ENCODE assay signal across 1 cellular context in genomic region chr12:123232807-123233504, GRCh38.
TF ChIP-seq lines count a peak whose summit lies in the region.

Gene MPHOSPH9 (minus strand): TSS chr12:123233141. CDS start chr12:123230364, 2,777 bp downstream.
Gene MTRFR (plus strand): TSS chr12:123233436. CDS start chr12:123253675, 20,239 bp downstream.

TF ChIP-seq in HepG2, 621 proteins besides CTCF, POLR2A, EP300 and RAD21 (continued from another document and continues in another):
- TF ChIP-seq SNAPC4 (CRISPR knock-in tag; IDR thresholded peaks at IDR 0.05) (no peak; the same call in 1 of the 2 replicates), HNRNPK (IDR thresholded peaks at IDR 0.05; ENCODE audit: low read depth, low read length, poor library complexity, severe bottlenecking) (peak; percentile 80), SP1 (IDR thresholded peaks at IDR 0.05) (no peak), SP1 (CRISPR knock-in tag; IDR thresholded peaks at IDR 0.05) (peak; percentile 72; the same call in 1 of the 2 replicates), ZNF18 (CRISPR knock-in tag; IDR thresholded peaks at IDR 0.05; ENCODE audit: insufficient replicate concordance) (peak; percentile 83), ZNF609 (CRISPR knock-in tag; IDR thresholded peaks at IDR 0.05; ENCODE audit: borderline replicate concordance) (no peak), NR2C2 (CRISPR knock-in tag; IDR thresholded peaks at IDR 0.05; ENCODE audit: borderline replicate concordance) (0 out of 2 replicates have a peak, but pooled peaks have one; percentile 26), KLF6 (CRISPR knock-in tag; IDR thresholded peaks at IDR 0.05) (peak; percentile 88), ZNF292 (CRISPR knock-in tag; IDR thresholded peaks at IDR 0.05; ENCODE audit: borderline replicate concordance, low read depth) (no peak), ZBTB4 (CRISPR knock-in tag; IDR thresholded peaks at IDR 0.05; ENCODE audit: borderline replicate concordance) (0 out of 2 replicates have a peak, but pooled peaks have one; percentile 57), CBFB (CRISPR knock-in tag; IDR thresholded peaks at IDR 0.05) (peak; percentile 48; the same call in 1 of the 2 replicates), AHDC1 (CRISPR knock-in tag; IDR thresholded peaks at IDR 0.05; ENCODE audit: borderline replicate concordance) (no peak), HOXA3 (CRISPR knock-in tag; IDR thresholded peaks at IDR 0.05) (peak; percentile 80; the same call in 1 of the 2 replicates), ZNF337 (CRISPR knock-in tag; IDR thresholded peaks at IDR 0.05; ENCODE audit: borderline replicate concordance, low read depth) (no peak), ISL2 (CRISPR knock-in tag; IDR thresholded peaks at IDR 0.05) (peak; percentile 50; the same call in 1 of the 2 replicates), THAP11 (CRISPR knock-in tag; IDR thresholded peaks at IDR 0.05) (peak; percentile 81), TFAP4 (IDR thresholded peaks at IDR 0.05; ENCODE audit: borderline replicate concordance, low read depth) (peak; percentile 3; the same call in 1 of the 2 replicates), BHLHE40 (IDR thresholded peaks at IDR 0.05; ENCODE audit: low read length) (peak; percentile 25; the same call in 1 of the 2 replicates), GTF3A (CRISPR knock-in tag; conservative IDR thresholded peaks at IDR 0.05) (no peak; the same call in 1 of the 2 replicates), RXRA (CRISPR knock-in tag; IDR thresholded peaks at IDR 0.05) (peak; percentile 74; the same call in 1 of the 2 replicates), ZNF33A (CRISPR knock-in tag; IDR thresholded peaks at IDR 0.05; ENCODE audit: borderline replicate concordance) (no peak), ZNF121 (CRISPR knock-in tag; IDR thresholded peaks at IDR 0.05) (no peak), ELK4 (CRISPR knock-in tag; IDR thresholded peaks at IDR 0.05; ENCODE audit: borderline replicate concordance) (no peak; the same call in 1 of the 2 replicates), DDIT3 (CRISPR knock-in tag; IDR thresholded peaks at IDR 0.05) (no peak), GMEB1 (CRISPR knock-in tag; IDR thresholded peaks at IDR 0.05; ENCODE audit: borderline replicate concordance) (peak; percentile 93), ZBTB8A (CRISPR knock-in tag; IDR thresholded peaks at IDR 0.05; ENCODE audit: borderline replicate concordance, low read depth) (no peak; the same call in 1 of the 2 replicates)
